Comparison of ENCODE assay signal across 8 cellular contexts in the genomic region with DNA sequence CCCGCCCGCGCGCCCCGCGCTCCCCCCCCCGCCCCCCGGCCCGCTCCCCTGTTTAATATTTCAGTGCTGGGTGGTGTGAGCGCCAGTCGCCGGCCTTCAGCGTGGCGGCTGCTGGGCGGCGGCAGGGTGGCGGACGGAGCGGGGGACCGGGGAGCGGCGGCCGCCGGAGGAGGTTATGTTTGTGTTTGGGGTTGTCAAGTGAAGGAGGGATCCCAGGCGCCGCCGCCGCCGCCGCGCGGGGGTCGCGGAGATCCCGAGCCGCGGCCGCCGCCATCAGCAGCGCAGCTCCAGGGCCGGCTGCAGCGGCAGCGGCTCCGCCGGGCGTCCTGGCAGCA. TPM values are rescaled to one million over a fixed set of nuclear protein-coding genes. Genes with fewer than 3 reads are reported as not detected.
A peak's percentile ranks its signal among the peaks of the same experiment; 100 is the strongest.
DNase-seq lines count a peak whose midpoint lies in the region; ATAC-seq and TF ChIP-seq lines count a peak whose summit lies in the region.

HIVEP1 (plus strand) TSS at position 82 of the 335 bp plus-strand sequence. CDS start 3,317 bp downstream, outside the sequence.

- no peaks in the 10 kb centered on the region for H3F3A ChIP-seq in PC-3 (ENCODE audit: low read length, unreplicated experiment)

- no TSS peak for BruUV-seq in A673 (replicated peaks; lab: Mats Ljungman, UMichigan)
- no TSS peak for BruUV-seq in PC-3 (replicated peaks; lab: Mats Ljungman, UMichigan)

- peaks cover 63% of the 10 kb centered on the region for H3K4me1 Mint-ChIP-seq in chondrocyte (ENCODE audit: low read depth)
- peaks cover 24 to 46% of the 10 kb centered on the region in 2 donors for H3K4me1 Mint-ChIP-seq in stimulated activated naive B cell treated with anti-CD40 and anti-IgM and Interleukin-4, amounts not matched to agents 10 μg/mL and 1 μg/mL and 100 μg/mL, for 72 hours

- H3K27me3 ChIP-seq in A673 (replicated peaks; ENCODE audit: insufficient read depth, low read depth, low read length, poor library complexity), result no peaks in the 10 kb centered on the region
- no peaks in the 10 kb centered on the region for H3K27me3 ChIP-seq in PC-3 (ENCODE audit: low read length)

- no peak for TF ChIP-seq CTCF in A673 (conservative IDR thresholded peaks at IDR 0.05; ENCODE audit: low read depth, low read length)
- no peak for TF ChIP-seq CTCF in PC-3 (conservative IDR thresholded peaks at IDR 0.05; ENCODE audit: low read depth, low read length)
- no peak for TF ChIP-seq CTCF in chondrocyte (IDR thresholded peaks at IDR 0.05)

- H3K27ac ChIP-seq in A673 (ENCODE audit: low read depth, low read length, poor library complexity, severe bottlenecking) (peak within 1 kb of the TSS; percentile 87), PC-3 (ENCODE audit: low read length) (peak within 1 kb of the TSS; percentile 86)

- H3K4me1 ChIP-seq in A673 (ENCODE audit: insufficient read depth, low read length, poor library complexity, severe bottlenecking) (peaks cover 17% of the 10 kb centered on the region), PC-3 (ENCODE audit: insufficient read depth, low read length) (peaks cover 37% of the 10 kb centered on the region)

- POLR2A ChIA-PET in A673 (lab: Charles Lee; ENCODE audit: low non-redundant PET) (no interaction called here), PC-3 (lab: Charles Lee; ENCODE audit: unreplicated experiment) (interaction anchor here (0.5 to 1.3 kb wide), 4 partner anchors 92 to 293 kb away, joined by 3 to 18 read pairs (median 12); partner anchors contain the start of gene EDN1)

- H3K36me3 Mint-ChIP-seq in chondrocyte (ENCODE audit: low read depth), result peaks cover 9% of the 10 kb centered on the region
- peaks cover 26 to 29% of the 10 kb centered on the region in 2 donors for H3K36me3 Mint-ChIP-seq in stimulated activated naive B cell treated with anti-CD40 and anti-IgM and Interleukin-4, amounts not matched to agents 10 μg/mL and 1 μg/mL and 100 μg/mL, for 72 hours

- DNase-seq in A673 (ENCODE audit: low spot score) (peak; percentile 58), PC-3 (no peak), chondrocyte (ENCODE audit: low spot score) (peak; percentile 70), left lobe of liver (ENCODE audit: low spot score) (peak; percentile 54), NCI-H2227 treated with DMSO at 0.1 percent for 48 hours (lab: John Stamatoyannopoulos, UW) (no peak), NCI-H187 treated with DMSO at 0.1 percent for 48 hours (lab: John Stamatoyannopoulos, UW) (no peak)
- no peak for DNase-seq in stimulated activated naive B cell treated with anti-CD40 and anti-IgM and Interleukin-4, amounts not matched to agents 10 μg/mL and 1 μg/mL and 100 μg/mL, for 72 hours

- no peaks in the 10 kb centered on the region for H3K9me2 ChIP-seq in PC-3 (replicated peaks; ENCODE audit: low read length)

- H3K9me3 ChIP-seq in A673 (ENCODE audit: low read depth, low read length, poor library complexity, severe bottlenecking), result no peaks in the 10 kb centered on the region
- H3K9me3 ChIP-seq in PC-3 (ENCODE audit: low read length), result no peaks in the 10 kb centered on the region

- H3K4me3 Mint-ChIP-seq in chondrocyte (ENCODE audit: unreplicated experiment), result peak within 1 kb of the TSS; percentile 90
- peak within 1 kb of the TSS; percentile 96 to 98 for H3K4me3 Mint-ChIP-seq in stimulated activated naive B cell treated with anti-CD40 and anti-IgM and Interleukin-4, amounts not matched to agents 10 μg/mL and 1 μg/mL and 100 μg/mL, for 72 hours

- peaks cover 5% of the 10 kb centered on the region for H3K9me3 Mint-ChIP-seq in chondrocyte (ENCODE audit: low read depth)
- H3K9me3 Mint-ChIP-seq in stimulated activated naive B cell treated with anti-CD40 and anti-IgM and Interleukin-4, amounts not matched to agents 10 μg/mL and 1 μg/mL and 100 μg/mL, for 72 hours, result peaks cover 0 to 2% of the 10 kb centered on the region in 2 donors

- H3K79me2 ChIP-seq in PC-3 (ENCODE audit: low read length), result peaks cover 41% of the 10 kb centered on the region

- peak within 1 kb of the TSS; percentile 66 for H2AFZ ChIP-seq in PC-3 (ENCODE audit: low read length)

- peak within 1 kb of the TSS; percentile 97 for H3K4me2 ChIP-seq in PC-3 (ENCODE audit: low read length)

- intact Hi-C loops in A673 (cut with micrococcal nuclease; ENCODE audit: unreplicated experiment) (no loop called here), PC-3 (cut with micrococcal nuclease) (loop anchor here (5.0 to 10.0 kb wide), 3 partner anchors 280 to 333 kb away; partner anchors contain the start of gene EDN1)

- peak within 1 kb of the TSS; percentile 95 for H3K9ac ChIP-seq in PC-3 (ENCODE audit: low read length)

- peak; percentile 0 for ATAC-seq in GM19452 (IDR thresholded peaks at IDR 0.05; ENCODE audit: unreplicated experiment)
- peak; percentile 0 for ATAC-seq in PC-3
- no peak for ATAC-seq in left lobe of liver
- ATAC-seq in stimulated activated naive B cell treated with anti-CD40 and anti-IgM and Interleukin-4, amounts not matched to agents 10 μg/mL and 1 μg/mL and 100 μg/mL, for 72 hours (replicated peaks), result peak; percentile 2

- peaks cover 9% of the 10 kb centered on the region for H3K36me3 ChIP-seq in A673 (ENCODE audit: insufficient read depth, low read length, poor library complexity, severe bottlenecking)
- peaks cover 6% of the 10 kb centered on the region for H3K36me3 ChIP-seq in PC-3 (ENCODE audit: low read depth, low read length)

- CTCF ChIA-PET in A673 (lab: Charles Lee), result interaction anchor here (0.6 kb wide), 3 partner anchors 277 to 1086 kb away, joined by 5 to 7 read pairs (median 6); no protein-coding TSS in a partner anchor
- CTCF ChIA-PET in PC-3 (lab: Charles Lee), result interaction anchor here (0.6 to 0.7 kb wide), 3 partner anchors 15 to 91 kb away, joined by 3 to 14 read pairs (median 7); no protein-coding TSS in a partner anchor

- H3K4me3 ChIP-seq in A673 (ENCODE audit: low read depth, low read length, poor library complexity, severe bottlenecking) (peak within 1 kb of the TSS; percentile 82), PC-3 (ENCODE audit: low read length) (peak within 1 kb of the TSS; percentile 93)

- peak within 1 kb of the TSS; percentile 98 for H3K27ac Mint-ChIP-seq in chondrocyte (ENCODE audit: unreplicated experiment)
- H3K27ac Mint-ChIP-seq in stimulated activated naive B cell treated with anti-CD40 and anti-IgM and Interleukin-4, amounts not matched to agents 10 μg/mL and 1 μg/mL and 100 μg/mL, for 72 hours, result peak within 1 kb of the TSS; percentile 99

- H4K20me1 ChIP-seq in PC-3 (ENCODE audit: low read length), result no peaks in the 10 kb centered on the region

- H3K27me3 Mint-ChIP-seq in chondrocyte (ENCODE audit: low read depth), result no peaks in the 10 kb centered on the region
- H3K27me3 Mint-ChIP-seq in stimulated activated naive B cell treated with anti-CD40 and anti-IgM and Interleukin-4, amounts not matched to agents 10 μg/mL and 1 μg/mL and 100 μg/mL, for 72 hours, result no peaks in the 10 kb centered on the region

RNA-seq across cellular contexts. Expression of gene HIVEP1, which starts in this region (rescaled TPM):
- total RNA-seq in A673 (2021) (18.5 and 21.5 TPM in 2 replicates), PC-3 (2014; rRNA removed) (6.6 and 10.0 TPM in 2 replicates), chondrocyte (34.2 to 49.7 TPM (median 44.6 TPM) in 3 replicates), left lobe of liver (9.7 TPM)

Comparison
In these comparisons a context has a peak if more than half of its experiments do, and no peak if none do; other contexts are left out.
1. DNase-seq: peak in A673 (single experiment), chondrocyte (single experiment) and left lobe of liver (single experiment); none in PC-3 (single experiment), stimulated activated naive B cell treated with anti-CD40 and anti-IgM and Interleukin-4, amounts not matched to agents 10 μg/mL and 1 μg/mL and 100 μg/mL, for 72 hours (single experiment), NCI-H2227 treated with DMSO at 0.1 percent for 48 hours (single experiment) and NCI-H187 treated with DMSO at 0.1 percent for 48 hours (single experiment).